ENCODE assay signal across 11 cellular contexts in genomic region chr2:25825238-25825637, GRCh38. TPM values are rescaled to one million over a fixed set of nuclear protein-coding genes. Genes with fewer than 3 reads are reported as not detected.
DNase-seq lines count a peak whose midpoint lies in the region; ATAC-seq and TF ChIP-seq lines count a peak whose summit lies in the region.
"Had no signal": no experiment of that assay in that cellular context is flagged by ENCODE, and none has a peak within 500 bp of the region (broad histone marks: within the 10 kb centered on the region; RNA-seq: fewer than 3 reads in every experiment).

No MANE protein-coding gene starts in this region.

- ATAC-seq in activated T-cell treated with anti-CD3 and anti-CD28 coated beads, Interleukin-2, amount 50 U/mL, for 72 hours (replicated peaks in 1 of 2), result peak; percentile 95 to 97
- peak; percentile 93 to 96 for ATAC-seq in naive thymus-derived CD8-positive, alpha-beta T cell
- peak; percentile 95 for ATAC-seq in stimulated activated naive CD8-positive, alpha-beta T cell treated with anti-CD3 and anti-CD28 coated beads, Interleukin-15, amount 100 ng/mL, for 72 hours
- ATAC-seq in GM19023 (IDR thresholded peaks at IDR 0.05; ENCODE audit: unreplicated experiment), result no peak
- ATAC-seq in GM21619 (IDR thresholded peaks at IDR 0.05; ENCODE audit: unreplicated experiment), result no peak

- POLR2A ChIA-PET in naive thymus-derived CD8-positive, alpha-beta T cell (lab: Charles Lee), result interaction anchor here (0.5 to 1.2 kb wide), 2 partner anchors 13 to 620 kb away, joined by 6 to 7 read pairs; no protein-coding TSS in a partner anchor

- in situ Hi-C loops in GM13977 (cut with MboI; ENCODE audit: low pct_unique_long_range_greater_than_20kb, low sequenced_read_pairs, unreplicated experiment), result no loop called here

- no peak for TF ChIP-seq CTCF in GM13977 (IDR thresholded peaks at IDR 0.05; ENCODE audit: extremely low read depth, insufficient read depth, missing control alignments)

- peak overlapping the region; percentile 68 to 77 for H3K4me3 Mint-ChIP-seq in activated T-cell treated with anti-CD3 and anti-CD28 coated beads, Interleukin-2, amount 50 U/mL, for 72 hours
- H3K4me3 Mint-ChIP-seq in naive thymus-derived CD8-positive, alpha-beta T cell, result peak overlapping the region in 9 of 10 donors; percentile 6 to 66 (median 41)
- H3K4me3 Mint-ChIP-seq in stimulated activated naive CD8-positive, alpha-beta T cell treated with anti-CD3 and anti-CD28 coated beads, Interleukin-15, amount 100 ng/mL, for 72 hours, result peak overlapping the region; percentile 76 to 85

- DNase-seq in activated CD8-positive, alpha-beta memory T cell treated with anti-CD3 and anti-CD28 coated beads for 24 hours, result peak; percentile 64
- DNase-seq in activated CD8-positive, alpha-beta memory T cell treated with anti-CD3 and anti-CD28 coated beads, Interleukin-2, amount 50 U/mL, for 48 hours, result no peak
- DNase-seq in activated T-cell treated with anti-CD3 and anti-CD28 coated beads, Interleukin-2, amount 50 U/mL, for 72 hours, result peak; percentile 59 to 66
- DNase-seq in naive thymus-derived CD8-positive, alpha-beta T cell, result peak in 9 of 10 donors; percentile 6 to 69 (median 36)
- peak; percentile 41 to 67 for DNase-seq in stimulated activated naive CD8-positive, alpha-beta T cell treated with anti-CD3 and anti-CD28 coated beads, Interleukin-15, amount 100 ng/mL, for 72 hours
- DNase-seq in GM13977 (ENCODE audit: low spot score), result no peak
- DNase-seq: GDM1, NCI-H82, tibial artery had no signal

- H3K27ac Mint-ChIP-seq in activated T-cell treated with anti-CD3 and anti-CD28 coated beads, Interleukin-2, amount 50 U/mL, for 72 hours, result peak overlapping the region; percentile 69
- peak overlapping the region in 6 of 10 donors; percentile 1 to 72 (median 62) for H3K27ac Mint-ChIP-seq in naive thymus-derived CD8-positive, alpha-beta T cell
- H3K27ac Mint-ChIP-seq in stimulated activated naive CD8-positive, alpha-beta T cell treated with anti-CD3 and anti-CD28 coated beads, Interleukin-15, amount 100 ng/mL, for 72 hours, result peak overlapping the region; percentile 7 to 84

- H3K4me1 Mint-ChIP-seq in activated T-cell treated with anti-CD3 and anti-CD28 coated beads, Interleukin-2, amount 50 U/mL, for 72 hours (ENCODE audit: low read depth), result peaks cover 73% of the 10 kb centered on the region
- H3K4me1 Mint-ChIP-seq in naive thymus-derived CD8-positive, alpha-beta T cell, result peaks cover 31 to 71% (median 61%) of the 10 kb centered on the region in 4 donors
- peaks cover 77% of the 10 kb centered on the region for H3K4me1 Mint-ChIP-seq in stimulated activated naive CD8-positive, alpha-beta T cell treated with anti-CD3 and anti-CD28 coated beads, Interleukin-15, amount 100 ng/mL, for 72 hours

- no peaks in the 10 kb centered on the region for H3K27me3 Mint-ChIP-seq in activated T-cell treated with anti-CD3 and anti-CD28 coated beads, Interleukin-2, amount 50 U/mL, for 72 hours (ENCODE audit: low read depth)
- no peaks in the 10 kb centered on the region for H3K27me3 Mint-ChIP-seq in naive thymus-derived CD8-positive, alpha-beta T cell
- no peaks in the 10 kb centered on the region for H3K27me3 Mint-ChIP-seq in stimulated activated naive CD8-positive, alpha-beta T cell treated with anti-CD3 and anti-CD28 coated beads, Interleukin-15, amount 100 ng/mL, for 72 hours

- H3K36me3 Mint-ChIP-seq in activated T-cell treated with anti-CD3 and anti-CD28 coated beads, Interleukin-2, amount 50 U/mL, for 72 hours (ENCODE audit: insufficient read depth in 2 of 2), result peaks cover 6 to 13% of the 10 kb centered on the region in 2 donors
- peaks cover 0 to 11% (median 5%) of the 10 kb centered on the region in 3 donors for H3K36me3 Mint-ChIP-seq in naive thymus-derived CD8-positive, alpha-beta T cell

- H3K9me3 Mint-ChIP-seq in activated T-cell treated with anti-CD3 and anti-CD28 coated beads, Interleukin-2, amount 50 U/mL, for 72 hours, result no peaks in the 10 kb centered on the region
- H3K9me3 Mint-ChIP-seq in naive thymus-derived CD8-positive, alpha-beta T cell, result peaks cover 0 to 3% (median 0%) of the 10 kb centered on the region in 9 donors
- no peaks in the 10 kb centered on the region for H3K9me3 Mint-ChIP-seq in stimulated activated naive CD8-positive, alpha-beta T cell treated with anti-CD3 and anti-CD28 coated beads, Interleukin-15, amount 100 ng/mL, for 72 hours

RNA-seq across cellular contexts. Expression of gene ASXL2, which starts 53.0 kb away (rescaled TPM):
- 10 to 100 TPM; 38.9 to 39.8 TPM for total RNA-seq in activated T-cell treated with anti-CD3 and anti-CD28 coated beads, Interleukin-2, amount 50 U/mL, for 72 hours
- 10 to 100 TPM; 56.6 to 62.2 TPM for total RNA-seq in naive thymus-derived CD8-positive, alpha-beta T cell
- 10 to 100 TPM in 1 of 3 donors, 1 to 10 TPM in 2; 7.6 to 11.2 (median 9.9) TPM for polyA plus RNA-seq in naive thymus-derived CD8-positive, alpha-beta T cell

Comparison
In these comparisons a context has a peak if more than half of its experiments do, and no peak if none do; other contexts are left out.
1. DNase-seq: peak in activated CD8-positive, alpha-beta memory T cell treated with anti-CD3 and anti-CD28 coated beads for 24 hours (single experiment), activated T-cell treated with anti-CD3 and anti-CD28 coated beads, Interleukin-2, amount 50 U/mL, for 72 hours (2 of 2), naive thymus-derived CD8-positive, alpha-beta T cell (9 of 10) and stimulated activated naive CD8-positive, alpha-beta T cell treated with anti-CD3 and anti-CD28 coated beads, Interleukin-15, amount 100 ng/mL, for 72 hours (2 of 2); none in activated CD8-positive, alpha-beta memory T cell treated with anti-CD3 and anti-CD28 coated beads, Interleukin-2, amount 50 U/mL, for 48 hours (single experiment) and GM13977 (single experiment).
2. ATAC-seq: peak in activated T-cell treated with anti-CD3 and anti-CD28 coated beads, Interleukin-2, amount 50 U/mL, for 72 hours (2 of 2), naive thymus-derived CD8-positive, alpha-beta T cell (2 of 2) and stimulated activated naive CD8-positive, alpha-beta T cell treated with anti-CD3 and anti-CD28 coated beads, Interleukin-15, amount 100 ng/mL, for 72 hours (single experiment); none in GM19023 (single experiment) and GM21619 (single experiment).
3. Peak in every context shown above with its lines, with median percentiles within 50 percentile points of each other: H3K27ac Mint-ChIP-seq and H3K4me3 Mint-ChIP-seq.